In the genomic region with DNA sequence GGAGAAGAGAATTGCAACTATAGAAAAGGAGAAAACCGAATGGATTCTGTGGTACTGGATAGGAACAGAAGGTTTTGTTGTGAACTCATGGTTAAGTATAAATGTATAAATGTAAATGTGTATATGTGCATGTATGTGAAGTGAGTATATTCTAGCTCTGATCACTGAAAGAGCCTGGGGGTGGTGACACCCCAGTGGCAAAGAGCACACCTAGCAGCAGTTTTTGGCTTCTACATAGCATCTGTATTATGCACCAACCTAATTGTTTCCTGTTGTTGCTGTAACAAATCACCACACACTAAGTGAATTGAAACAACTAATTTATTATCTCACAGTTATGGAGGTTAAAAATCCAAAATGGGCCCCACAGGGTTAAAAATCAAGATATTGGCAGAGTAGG, we compare ENCODE assay signal across 35 cellular contexts.
"Had no signal": no experiment of that assay in that cellular context is flagged by ENCODE, and none has a peak within 500 bp of the region (broad histone marks: within the 10 kb centered on the region; RNA-seq: fewer than 3 reads in every experiment).

No MANE protein-coding gene starts in this region.

- H3K27me3 ChIP-seq: MG63 had no signal

- DNase-seq: Karpas-422, Kasumi-1, MG63, MM.1S, MV-4-11, NCI-H1048, NCI-H1092, NCI-H1092 treated with DMSO at 0.1 percent for 48 hours, NCI-H1105, NCI-H1105 treated with DMSO at 0.1 percent for 48 hours, NCI-H1417, NCI-H1417 treated with DMSO at 0.1 percent for 48 hours, NCI-H1436, NCI-H1436 treated with DMSO at 0.1 percent for 48 hours, NCI-H146, NCI-H1694, NCI-H1694 treated with DMSO at 0.1 percent for 48 hours, NCI-H187, NCI-H187 treated with DMSO at 0.1 percent for 48 hours, NCI-H1930, NCI-H2029, NCI-H2029 treated with DMSO at 0.1 percent for 48 hours, NCI-H2081, NCI-H2081 treated with DMSO at 0.1 percent for 48 hours, NCI-H2107, NCI-H2171, NCI-H2171 treated with DMSO at 0.1 percent for 48 hours, NCI-H2227 treated with DMSO at 0.1 percent for 48 hours, NCI-H226, NCI-H345, NCI-H446, NCI-H446 treated with DMSO at 0.1 percent for 48 hours, NCI-H510A, NCI-H510A treated with DMSO at 0.1 percent for 48 hours, NCI-H524 had no signal

- H3K4me3 ChIP-seq: MG63 had no signal

- H3K36me3 ChIP-seq: MG63 had no signal
